Comparison of ENCODE assay signal across 8 cellular contexts in genomic region chr10:70331486-70332268, GRCh38. TPM values are rescaled to one million over a fixed set of nuclear protein-coding genes. Genes with fewer than 3 reads are reported as not detected.
DNase-seq lines count a peak whose midpoint lies in the region; ATAC-seq and TF ChIP-seq lines count a peak whose summit lies in the region.

No MANE protein-coding gene starts in this region.

- no peaks in the 10 kb centered on the region for H3K27me3 ChIP-seq in Karpas-422 (ENCODE audit: low read length)

- TF ChIP-seq CTCF in endothelial cell (IDR thresholded peaks at IDR 0.05; ENCODE audit: unreplicated experiment): no peak

- no peaks in the 10 kb centered on the region for H4K20me1 ChIP-seq in Karpas-422 (ENCODE audit: insufficient read depth, low read depth, low read length)

- no peaks in the 10 kb centered on the region for H3K9me2 ChIP-seq in Karpas-422 (replicated peaks; ENCODE audit: insufficient read depth, low read length)

- peak overlapping the region; percentile 94 for H3K27ac ChIP-seq in Karpas-422 (ENCODE audit: low read length)

- peaks cover 50% of the 10 kb centered on the region for H3K4me1 ChIP-seq in Karpas-422 (ENCODE audit: low read length)

- peak overlapping the region; percentile 30 for H3K27ac Mint-ChIP-seq in endothelial cell (ENCODE audit: unreplicated experiment)

- peak; percentile 80 for DNase-seq in COR-L47 (lab: John Stamatoyannopoulos, UW)
- peak; percentile 97 for DNase-seq in Karpas-422
- peak; percentile 32 for DNase-seq in SHP77 treated with DMSO at 0.1 percent for 48 hours (lab: John Stamatoyannopoulos, UW)
- no peak for DNase-seq in endothelial cell (ENCODE audit: low spot score)
- DNase-seq in midbrain (lab: John Stamatoyannopoulos, UW): peak; percentile 49
- no peak for DNase-seq in stimulated activated CD4-positive, alpha-beta T cell treated with anti-CD3 and anti-CD28 coated beads, Interleukin-2, amount 100 ng/mL, for 48 hours
- DNase-seq in activated gamma-delta T cell (lab: John Stamatoyannopoulos, UW): no peak

- H3K4me2 ChIP-seq in Karpas-422 (ENCODE audit: low read depth, low read length, poor library complexity, severe bottlenecking): peak overlapping the region; percentile 70

- peaks cover 10% of the 10 kb centered on the region for H3K9me3 Mint-ChIP-seq in endothelial cell (ENCODE audit: unreplicated experiment)

- H3K27me3 Mint-ChIP-seq in endothelial cell (ENCODE audit: unreplicated experiment): peaks cover 15% of the 10 kb centered on the region

- H2AFZ ChIP-seq in Karpas-422 (ENCODE audit: low read length): no peak overlapping the region

- H3K4me3 ChIP-seq in Karpas-422 (ENCODE audit: low read length): peak overlapping the region; percentile 36

- peak overlapping the region; percentile 69 for H3K9ac ChIP-seq in Karpas-422 (ENCODE audit: low read length)

- H3K4me1 Mint-ChIP-seq in endothelial cell (ENCODE audit: unreplicated experiment): peaks cover 9% of the 10 kb centered on the region

- H3K36me3 Mint-ChIP-seq in endothelial cell (ENCODE audit: low read depth, unreplicated experiment): peaks cover 18% of the 10 kb centered on the region

- H3K36me3 ChIP-seq in Karpas-422 (ENCODE audit: insufficient read depth, low read length): peaks cover 23% of the 10 kb centered on the region

- ATAC-seq in GM19463 (IDR thresholded peaks at IDR 0.05; ENCODE audit: unreplicated experiment): peak; percentile 80

- H3K4me3 Mint-ChIP-seq in endothelial cell (ENCODE audit: unreplicated experiment): no peak overlapping the region

- H3K79me2 ChIP-seq in Karpas-422 (ENCODE audit: low read length): peaks cover 28% of the 10 kb centered on the region

- peaks cover 16% of the 10 kb centered on the region; the same call in 1 of the 2 replicates for H3K9me3 ChIP-seq in Karpas-422 (ENCODE audit: low read length)

RNA-seq across cellular contexts. Expression of gene NPFFR1, which starts 47.9 kb away (rescaled TPM):
- not detected in 2 replicates for total RNA-seq in Karpas-422 (2014; rRNA removed; shearing (Covaris generic); ENCODE audit: low replicate concordance)
- total RNA-seq in endothelial cell (ENCODE audit: unreplicated experiment): not detected

RNA-seq across cellular contexts. Expression of gene LRRC20, which starts 50.7 kb away (rescaled TPM):
- 13.6 and 37.0 TPM in 2 replicates for total RNA-seq in Karpas-422 (2014; rRNA removed; shearing (Covaris generic); ENCODE audit: low replicate concordance)
- 9.2 TPM for total RNA-seq in endothelial cell (ENCODE audit: unreplicated experiment)

Comparison
In these comparisons a context has a peak if more than half of its experiments do, and no peak if none do; other contexts are left out.
1. DNase-seq: peak in COR-L47 (single experiment), Karpas-422 (single experiment), SHP77 treated with DMSO at 0.1 percent for 48 hours (single experiment) and midbrain (single experiment); none in endothelial cell (single experiment), stimulated activated CD4-positive, alpha-beta T cell treated with anti-CD3 and anti-CD28 coated beads, Interleukin-2, amount 100 ng/mL, for 48 hours (0 of 2) and activated gamma-delta T cell (single experiment).